In genomic region chr13:32134991-32135390, GRCh38 we compare ENCODE assay signal across 28 cellular contexts.
A peak's percentile ranks its signal among the peaks of the same experiment; 100 is the strongest.
DNase-seq lines count a peak whose midpoint lies in the region; ATAC-seq and TF ChIP-seq lines count a peak whose summit lies in the region.
"Had no signal": no experiment of that assay in that cellular context is flagged by ENCODE, and none has a peak within 500 bp of the region (broad histone marks: within the 10 kb centered on the region; RNA-seq: fewer than 3 reads in every experiment).

No MANE protein-coding gene starts in this region.

- 71 to 82% (median 77%) methylated on average over 4 of the region's 4 CpGs for WGBS in heart left ventricle, 4 donors
- WGBS in right cardiac atrium = 63% methylated on average over 4 of the region's 4 CpGs
- WGBS in transverse colon (ENCODE audit: low coverage in 1 of 2), 2 donors = 80 to 81% methylated on average over 2 to 4 of the region's 4 CpGs

- DNase-seq in heart left ventricle (no peak), right cardiac atrium (no peak), coronary artery (ENCODE audit: low spot score) (no peak), osteoblast (ENCODE audit: insufficient read length, low spot score, missing footprints) (no peak), transverse colon (no peak), NOMO-1 treated with dmso at 0.1 percent for 144 hours (lab: John Stamatoyannopoulos, UW; ENCODE audit: unreplicated experiment) (no peak), T-helper 1 cell (no peak), germinal center (ENCODE audit: low spot score) (no peak)
- DNase-seq: 8988T; activated CD8-positive, alpha-beta memory T cell treated with anti-CD3 and anti-CD28 coated beads for 24 hours; activated naive CD4-positive, alpha-beta T cell treated with anti-CD3 and anti-CD28 coated beads, Interleukin-2, amount 50 U/mL, for 16 hours; activated T-cell treated with anti-CD3 and anti-CD28 coated beads, Interleukin-2, amount 50 U/mL, for 72 hours; anterior cingulate cortex; cerebellar nuclear complex; DMS79; esophagus squamous epithelium; head of caudate nucleus; left colon; midbrain; NCI-H1092 treated with DMSO at 0.1 percent for 48 hours; NCI-H2029; NCI-H345; PC-9; posterior cingulate gyrus; SIG-M5; stimulated activated CD4-positive, alpha-beta T cell treated with anti-CD3 and anti-CD28 coated beads, Interleukin-1b, Interleukin-23, amount 100 ng/mL, for 48 hours; thyroid gland had no signal

- H3K4me3 ChIP-seq in heart left ventricle = no peak overlapping the region
- no peak overlapping the region for H3K4me3 ChIP-seq in right cardiac atrium (ENCODE audit: low read length)
- H3K4me3 ChIP-seq in coronary artery = peak overlapping the region; percentile 4
- no peak overlapping the region for H3K4me3 ChIP-seq in osteoblast (ENCODE audit: insufficient read depth, low read length)
- H3K4me3 ChIP-seq in transverse colon = no peak overlapping the region
- H3K4me3 ChIP-seq: esophagus squamous epithelium, PC-9, thyroid gland had no signal

- H4K20me1 ChIP-seq in osteoblast (ENCODE audit: insufficient read depth, low read length) = no peaks in the 10 kb centered on the region

- no peak for TF ChIP-seq POLR2A in heart left ventricle (IDR thresholded peaks at IDR 0.05)
- no peak for TF ChIP-seq POLR2A in transverse colon (IDR thresholded peaks at IDR 0.05)

- H3K27me3 ChIP-seq in heart left ventricle (no peaks in the 10 kb centered on the region), right cardiac atrium (ENCODE audit: control insufficient read depth, insufficient read depth) (no peaks in the 10 kb centered on the region), osteoblast (ENCODE audit: insufficient read depth, low read length) (no peaks in the 10 kb centered on the region), transverse colon (no peaks in the 10 kb centered on the region)
- H3K27me3 ChIP-seq: esophagus squamous epithelium, thyroid gland had no signal

- H3K4me2 ChIP-seq in osteoblast (ENCODE audit: insufficient read depth, low read length) = peak overlapping the region; percentile 42
- H3K4me2 ChIP-seq: PC-9 had no signal

- H2AFZ ChIP-seq in osteoblast (ENCODE audit: low read length) = no peak overlapping the region
- H2AFZ ChIP-seq: PC-9 had no signal

- H3K36me3 ChIP-seq in heart left ventricle = peaks cover 0 to 52% (median 19%) of the 10 kb centered on the region in 9 donors
- no peaks in the 10 kb centered on the region for H3K36me3 ChIP-seq in osteoblast (ENCODE audit: insufficient read depth, low read length)
- H3K36me3 ChIP-seq in transverse colon = no peaks in the 10 kb centered on the region
- H3K36me3 ChIP-seq: esophagus squamous epithelium, thyroid gland had no signal

- no peaks in the 10 kb centered on the region for H3K9me3 ChIP-seq in heart left ventricle
- H3K9me3 ChIP-seq in right cardiac atrium (ENCODE audit: control insufficient read depth, low read length) = no peaks in the 10 kb centered on the region
- H3K9me3 ChIP-seq in osteoblast (ENCODE audit: low read depth, low read length) = no peaks in the 10 kb centered on the region
- no peaks in the 10 kb centered on the region for H3K9me3 ChIP-seq in transverse colon
- H3K9me3 ChIP-seq: esophagus squamous epithelium, thyroid gland had no signal

- H3K27ac ChIP-seq in heart left ventricle (peak overlapping the region in 9 of 12 donors; percentile 9 to 79 (median 42)), right cardiac atrium (ENCODE audit: low read length) (no peak overlapping the region), coronary artery (peak overlapping the region; percentile 84 to 87), osteoblast (ENCODE audit: low read depth, low read length) (peak overlapping the region; percentile 85), transverse colon (peak overlapping the region in 3 of 4 donors; percentile 1 to 42 (median 8))
- H3K27ac ChIP-seq: PC-9 had no signal

- intact Hi-C loops in heart left ventricle (cut with DNase I) (loop anchor here in 1 of 10 donors (10.0 kb wide), 1 partner anchor 50 kb away; no protein-coding TSS in a partner anchor), right cardiac atrium (cut with DNase I) (no loop called here), transverse colon (cut with DNase I; ENCODE audit: low total_unique reads) (no loop called here)

- H3K79me2 ChIP-seq in osteoblast (ENCODE audit: insufficient read depth, low read length) = no peaks in the 10 kb centered on the region

- no peak for TF ChIP-seq CTCF in heart left ventricle (IDR thresholded peaks at IDR 0.05)
- no peak for TF ChIP-seq CTCF in coronary artery (IDR thresholded peaks at IDR 0.05)
- TF ChIP-seq CTCF in osteoblast (IDR thresholded peaks at IDR 0.05; ENCODE audit: extremely low read depth, low read depth, low read length) = no peak
- no peak for TF ChIP-seq CTCF in transverse colon (IDR thresholded peaks at IDR 0.05)

- peak in 1 of 4 donors; percentile 32 for ATAC-seq in heart left ventricle
- no peak for ATAC-seq in right cardiac atrium
- ATAC-seq: left colon; stimulated activated memory B cell treated with anti-CD40 and anti-IgM and Interleukin-4, amounts not matched to agents 10 μg/mL and 1 μg/mL and 100 μg/mL, for 72 hours had no signal

- no peak for TF ChIP-seq EP300 in transverse colon (IDR thresholded peaks at IDR 0.05; ENCODE audit: low read depth)

- H3K4me1 ChIP-seq in heart left ventricle (peaks cover 0 to 50% (median 20%) of the 10 kb centered on the region in 12 donors), right cardiac atrium (ENCODE audit: control insufficient read depth, insufficient read depth, low read length) (no peaks in the 10 kb centered on the region), osteoblast (ENCODE audit: insufficient read depth, low read length) (peaks cover 25% of the 10 kb centered on the region), transverse colon (peaks cover 0 to 3% (median 0%) of the 10 kb centered on the region in 4 donors)

- in situ Hi-C loops in transverse colon (cut with MboI; ENCODE audit: low pct_ligation_motif_present in 1 of 4, low pct_unique_long_range_greater_than_20kb in 1 of 4, low sequenced_read_pairs in 3 of 4) = no loop called here
